ENCODE assay signal across 12 cellular contexts in genomic region chr3:56323986-56324420, GRCh38.
DNase-seq lines count a peak whose midpoint lies in the region; TF ChIP-seq lines count a peak whose summit lies in the region.
"Had no signal": no experiment of that assay in that cellular context is flagged by ENCODE, and none has a peak within 500 bp of the region (broad histone marks: within the 10 kb centered on the region; RNA-seq: fewer than 3 reads in every experiment).

No MANE protein-coding gene starts in this region.

- H3K27ac ChIP-seq in cingulate gyrus (ENCODE audit: low read depth, low read length), result peak overlapping the region; percentile 65
- peak overlapping the region; percentile 23 for H3K27ac ChIP-seq in mesenchymal stem cell (ENCODE audit: low read length, poor library complexity, severe bottlenecking)
- no peak overlapping the region for H3K27ac ChIP-seq in esophagus squamous epithelium

- H2AFZ ChIP-seq in mesenchymal stem cell (ENCODE audit: low read depth, low read length), result no peak overlapping the region

- no peak overlapping the region for H3K18ac ChIP-seq in mesenchymal stem cell (ENCODE audit: low read depth in 1 of 2, low read length in 2 of 2)

- intact Hi-C loops in esophagus squamous epithelium (cut with DNase I), result no loop called here

- H4K91ac ChIP-seq in mesenchymal stem cell (ENCODE audit: low read length), result no peak overlapping the region

- no peak overlapping the region for H3K23ac ChIP-seq in mesenchymal stem cell (ENCODE audit: low read length in 2 of 2)

- H2BK15ac ChIP-seq in mesenchymal stem cell (ENCODE audit: low read depth, poor library complexity, severe bottlenecking), result no peak overlapping the region

- 32% methylated on average over 2 of the region's 2 CpGs for WGBS in mesenchymal stem cell
- 48 to 50% methylated on average over 2 of the region's 2 CpGs for WGBS in esophagus squamous epithelium, 2 donors

- TF ChIP-seq CTCF in GM13976 (IDR thresholded peaks at IDR 0.05; ENCODE audit: borderline replicate concordance, control extremely low read depth, extremely low read depth, insufficient read depth, missing control alignments), result no peak
- no peak for TF ChIP-seq CTCF in esophagus squamous epithelium (IDR thresholded peaks at IDR 0.05)

- no peak overlapping the region for H3K4me3 ChIP-seq in mesenchymal stem cell (ENCODE audit: insufficient read depth in 1 of 2, low read depth in 1 of 2, low read length in 2 of 2)
- no peak overlapping the region for H3K4me3 ChIP-seq in esophagus squamous epithelium

- H2BK5ac ChIP-seq in mesenchymal stem cell (ENCODE audit: low read depth, low read length, poor library complexity, severe bottlenecking), result no peak overlapping the region

- no peaks in the 10 kb centered on the region for H3K9me3 ChIP-seq in mesenchymal stem cell (ENCODE audit: control insufficient read depth, low read length)
- H3K9me3 ChIP-seq in esophagus squamous epithelium, result no peaks in the 10 kb centered on the region

- H2BK12ac ChIP-seq in mesenchymal stem cell (ENCODE audit: low read length in 2 of 2), result no peak overlapping the region

- TF ChIP-seq POLR2A in esophagus squamous epithelium (IDR thresholded peaks at IDR 0.05), result no peak

- H2BK120ac ChIP-seq in mesenchymal stem cell (ENCODE audit: low read depth, low read length), result no peak overlapping the region

- H4K8ac ChIP-seq in mesenchymal stem cell (ENCODE audit: low read length), result no peak overlapping the region

- in situ Hi-C loops in Caki2 (cut with HindIII; ENCODE audit: low pct_unique_long_range_greater_than_20kb, low sequenced_read_pairs) (no loop called here), GM13976 (cut with MboI; ENCODE audit: low sequenced_read_pairs, unreplicated experiment) (no loop called here)

- H3K4ac ChIP-seq in mesenchymal stem cell (ENCODE audit: low read depth in 1 of 2, low read length in 2 of 2), result no peak overlapping the region

- H3K27me3 ChIP-seq in mesenchymal stem cell (ENCODE audit: control insufficient read depth in 1 of 2, insufficient read depth in 1 of 2, low read length in 2 of 2) (no peaks in the 10 kb centered on the region), esophagus squamous epithelium (no peaks in the 10 kb centered on the region)

- H3K36me3 ChIP-seq in mesenchymal stem cell (ENCODE audit: control insufficient read depth in 1 of 2, insufficient read depth in 2 of 2, low read depth in 1 of 2, low read length in 2 of 2), result no peaks in the 10 kb centered on the region
- H3K36me3 ChIP-seq in esophagus squamous epithelium, result no peaks in the 10 kb centered on the region

- no peaks in the 10 kb centered on the region for H3K79me1 ChIP-seq in mesenchymal stem cell (replicated peaks; ENCODE audit: low read length, poor library complexity, severe bottlenecking)

- H3K4me1 ChIP-seq in mesenchymal stem cell (ENCODE audit: control insufficient read depth, insufficient read depth, low read depth, low read length) (peaks cover 2% of the 10 kb centered on the region), esophagus squamous epithelium (no peaks in the 10 kb centered on the region)

- no peak overlapping the region for H3K4me2 ChIP-seq in mesenchymal stem cell (ENCODE audit: low read length, poor library complexity, severe bottlenecking)

- no peak overlapping the region for H2AK5ac ChIP-seq in mesenchymal stem cell (ENCODE audit: low read length, severe bottlenecking)

- H3K14ac ChIP-seq in mesenchymal stem cell (ENCODE audit: low read length in 2 of 2), result no peak overlapping the region

- peak overlapping the region; percentile 58 for H3K9ac ChIP-seq in mesenchymal stem cell (ENCODE audit: low read length)

- peak; percentile 4 for DNase-seq in Caki2 (ENCODE audit: low read depth)
- DNase-seq in NCI-H226, result peak; percentile 69
- DNase-seq in mesenchymal stem cell, result peak; percentile 96
- no peak for DNase-seq in dermis blood vessel endothelial cell
- DNase-seq in Kasumi-1 (lab: John Stamatoyannopoulos, UW), result no peak
- no peak for DNase-seq in GM13976 (ENCODE audit: low spot score)
- DNase-seq in esophagus squamous epithelium (lab: John Stamatoyannopoulos, UW), result no peak
- DNase-seq: activated CD4-positive, alpha-beta T cell treated with anti-CD3 and anti-CD28 coated beads, Interleukin-2, amount 10 ng/mL, durations not matched to agents 7 days and 5 days; DMS79; NCI-H510A treated with DMSO at 0.1 percent for 48 hours; stimulated activated CD4-positive, alpha-beta T cell treated with anti-CD3 and anti-CD28 coated beads, Interleukin-4, amount 100 ng/mL, for 4 hours had no signal

Comparison
In these comparisons a context has a peak if more than half of its experiments do, and no peak if none do; other contexts are left out.
1. DNase-seq: peak in Caki2 (single experiment), NCI-H226 (single experiment) and mesenchymal stem cell (single experiment); none in dermis blood vessel endothelial cell (single experiment), Kasumi-1 (0 of 2), GM13976 (single experiment) and esophagus squamous epithelium (single experiment).
2. H3K27ac ChIP-seq: peak in cingulate gyrus (single experiment) and mesenchymal stem cell (single experiment); none in esophagus squamous epithelium (0 of 4).